In genomic region chrX:120242807-120243206, GRCh38 we compare ENCODE assay signal across 2 cellular contexts.
TF ChIP-seq lines count a peak whose summit lies in the region.

No MANE protein-coding gene starts in this region.

TF ChIP-seq in HepG2, 621 proteins besides CTCF, POLR2A, EP300 and RAD21:
- TF ChIP-seq ELF1 (CRISPR knock-in tag; IDR thresholded peaks at IDR 0.05) (no peak), RFXANK (CRISPR knock-in tag; IDR thresholded peaks at IDR 0.05) (no peak), XRCC5 (optimal IDR thresholded peaks at IDR 0.05; ENCODE audit: low read length) (no peak), KLF12 (CRISPR knock-in tag; IDR thresholded peaks at IDR 0.05; ENCODE audit: borderline replicate concordance) (no peak), SMAD9 (CRISPR knock-in tag; IDR thresholded peaks at IDR 0.05) (no peak), ZNF230 (CRISPR knock-in tag; IDR thresholded peaks at IDR 0.05) (no peak)
- TF ChIP-seq, protein P1, sequence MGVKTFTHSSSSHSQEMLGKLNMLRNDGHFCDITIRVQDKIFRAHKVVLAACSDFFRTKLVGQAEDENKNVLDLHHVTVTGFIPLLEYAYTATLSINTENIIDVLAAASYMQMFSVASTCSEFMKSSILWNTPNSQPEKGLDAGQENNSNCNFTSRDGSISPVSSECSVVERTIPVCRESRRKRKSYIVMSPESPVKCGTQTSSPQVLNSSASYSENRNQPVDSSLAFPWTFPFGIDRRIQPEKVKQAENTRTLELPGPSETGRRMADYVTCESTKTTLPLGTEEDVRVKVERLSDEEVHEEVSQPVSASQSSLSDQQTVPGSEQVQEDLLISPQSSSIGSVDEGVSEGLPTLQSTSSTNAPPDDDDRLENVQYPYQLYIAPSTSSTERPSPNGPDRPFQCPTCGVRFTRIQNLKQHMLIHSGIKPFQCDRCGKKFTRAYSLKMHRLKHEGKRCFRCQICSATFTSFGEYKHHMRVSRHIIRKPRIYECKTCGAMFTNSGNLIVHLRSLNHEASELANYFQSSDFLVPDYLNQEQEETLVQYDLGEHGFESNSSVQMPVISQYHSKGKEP (CRISPR knock-in tag; IDR thresholded peaks at IDR 0.05): no peak
TF ChIP-seq in HepG2: peak in this region for 0.

TF ChIP-seq in GM12878, 131 proteins besides CTCF, POLR2A, EP300 and RAD21:
- no peak for TF ChIP-seq POLR2AphosphoS2 (IDR thresholded peaks at IDR 0.05; ENCODE audit: low read depth, low read length)
- TF ChIP-seq KLF5 (IDR thresholded peaks at IDR 0.05; ENCODE audit: partially characterized antibody): no peak
- no peak for TF ChIP-seq ZBED1 (IDR thresholded peaks at IDR 0.05; ENCODE audit: borderline replicate concordance)
- no peak for TF ChIP-seq NFIC (IDR thresholded peaks at IDR 0.05; ENCODE audit: low read depth, low read length)
- no peak for TF ChIP-seq MTA3 (IDR thresholded peaks at IDR 0.05; ENCODE audit: borderline replicate concordance, low read length)
- TF ChIP-seq SIX5 (IDR thresholded peaks at IDR 0.05; ENCODE audit: low read depth, low read length, severe bottlenecking): no peak
- no peak for TF ChIP-seq BCL11A (IDR thresholded peaks at IDR 0.05; ENCODE audit: low read depth, low read length)
- no peak for TF ChIP-seq ZNF24 (IDR thresholded peaks at IDR 0.05)
- no peak for TF ChIP-seq USF1 (IDR thresholded peaks at IDR 0.05; ENCODE audit: borderline replicate concordance, extremely low read length, insufficient read depth, low read depth, low read length)
- no peak for TF ChIP-seq SUZ12 (IDR thresholded peaks at IDR 0.05; ENCODE audit: unreplicated experiment)
- no peak for TF ChIP-seq SP1 (IDR thresholded peaks at IDR 0.05; ENCODE audit: low read depth, low read length)
- TF ChIP-seq, protein P2, sequence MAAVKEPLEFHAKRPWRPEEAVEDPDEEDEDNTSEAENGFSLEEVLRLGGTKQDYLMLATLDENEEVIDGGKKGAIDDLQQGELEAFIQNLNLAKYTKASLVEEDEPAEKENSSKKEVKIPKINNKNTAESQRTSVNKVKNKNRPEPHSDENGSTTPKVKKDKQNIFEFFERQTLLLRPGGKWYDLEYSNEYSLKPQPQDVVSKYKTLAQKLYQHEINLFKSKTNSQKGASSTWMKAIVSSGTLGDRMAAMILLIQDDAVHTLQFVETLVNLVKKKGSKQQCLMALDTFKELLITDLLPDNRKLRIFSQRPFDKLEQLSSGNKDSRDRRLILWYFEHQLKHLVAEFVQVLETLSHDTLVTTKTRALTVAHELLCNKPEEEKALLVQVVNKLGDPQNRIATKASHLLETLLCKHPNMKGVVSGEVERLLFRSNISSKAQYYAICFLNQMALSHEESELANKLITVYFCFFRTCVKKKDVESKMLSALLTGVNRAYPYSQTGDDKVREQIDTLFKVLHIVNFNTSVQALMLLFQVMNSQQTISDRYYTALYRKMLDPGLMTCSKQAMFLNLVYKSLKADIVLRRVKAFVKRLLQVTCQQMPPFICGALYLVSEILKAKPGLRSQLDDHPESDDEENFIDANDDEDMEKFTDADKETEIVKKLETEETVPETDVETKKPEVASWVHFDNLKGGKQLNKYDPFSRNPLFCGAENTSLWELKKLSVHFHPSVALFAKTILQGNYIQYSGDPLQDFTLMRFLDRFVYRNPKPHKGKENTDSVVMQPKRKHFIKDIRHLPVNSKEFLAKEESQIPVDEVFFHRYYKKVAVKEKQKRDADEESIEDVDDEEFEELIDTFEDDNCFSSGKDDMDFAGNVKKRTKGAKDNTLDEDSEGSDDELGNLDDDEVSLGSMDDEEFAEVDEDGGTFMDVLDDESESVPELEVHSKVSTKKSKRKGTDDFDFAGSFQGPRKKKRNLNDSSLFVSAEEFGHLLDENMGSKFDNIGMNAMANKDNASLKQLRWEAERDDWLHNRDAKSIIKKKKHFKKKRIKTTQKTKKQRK (IDR thresholded peaks at IDR 0.05; ENCODE audit: low read depth, low read length): no peak
- TF ChIP-seq, protein P3, sequence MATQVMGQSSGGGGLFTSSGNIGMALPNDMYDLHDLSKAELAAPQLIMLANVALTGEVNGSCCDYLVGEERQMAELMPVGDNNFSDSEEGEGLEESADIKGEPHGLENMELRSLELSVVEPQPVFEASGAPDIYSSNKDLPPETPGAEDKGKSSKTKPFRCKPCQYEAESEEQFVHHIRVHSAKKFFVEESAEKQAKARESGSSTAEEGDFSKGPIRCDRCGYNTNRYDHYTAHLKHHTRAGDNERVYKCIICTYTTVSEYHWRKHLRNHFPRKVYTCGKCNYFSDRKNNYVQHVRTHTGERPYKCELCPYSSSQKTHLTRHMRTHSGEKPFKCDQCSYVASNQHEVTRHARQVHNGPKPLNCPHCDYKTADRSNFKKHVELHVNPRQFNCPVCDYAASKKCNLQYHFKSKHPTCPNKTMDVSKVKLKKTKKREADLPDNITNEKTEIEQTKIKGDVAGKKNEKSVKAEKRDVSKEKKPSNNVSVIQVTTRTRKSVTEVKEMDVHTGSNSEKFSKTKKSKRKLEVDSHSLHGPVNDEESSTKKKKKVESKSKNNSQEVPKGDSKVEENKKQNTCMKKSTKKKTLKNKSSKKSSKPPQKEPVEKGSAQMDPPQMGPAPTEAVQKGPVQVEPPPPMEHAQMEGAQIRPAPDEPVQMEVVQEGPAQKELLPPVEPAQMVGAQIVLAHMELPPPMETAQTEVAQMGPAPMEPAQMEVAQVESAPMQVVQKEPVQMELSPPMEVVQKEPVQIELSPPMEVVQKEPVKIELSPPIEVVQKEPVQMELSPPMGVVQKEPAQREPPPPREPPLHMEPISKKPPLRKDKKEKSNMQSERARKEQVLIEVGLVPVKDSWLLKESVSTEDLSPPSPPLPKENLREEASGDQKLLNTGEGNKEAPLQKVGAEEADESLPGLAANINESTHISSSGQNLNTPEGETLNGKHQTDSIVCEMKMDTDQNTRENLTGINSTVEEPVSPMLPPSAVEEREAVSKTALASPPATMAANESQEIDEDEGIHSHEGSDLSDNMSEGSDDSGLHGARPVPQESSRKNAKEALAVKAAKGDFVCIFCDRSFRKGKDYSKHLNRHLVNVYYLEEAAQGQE (IDR thresholded peaks at IDR 0.05; ENCODE audit: low read depth, low read length): no peak
- no peak for TF ChIP-seq SIN3A (IDR thresholded peaks at IDR 0.05; ENCODE audit: low read depth, low read length)
- no peak for TF ChIP-seq MEF2B (IDR thresholded peaks at IDR 0.05; ENCODE audit: partially characterized antibody, poor library complexity, severe bottlenecking)
- TF ChIP-seq ZNF207 (IDR thresholded peaks at IDR 0.05; ENCODE audit: borderline replicate concordance): no peak
- TF ChIP-seq RB1 (IDR thresholded peaks at IDR 0.05; ENCODE audit: borderline replicate concordance): no peak
- no peak for TF ChIP-seq MYB (IDR thresholded peaks at IDR 0.05; ENCODE audit: borderline replicate concordance, low read depth, low read length)
- TF ChIP-seq TCF12 (IDR thresholded peaks at IDR 0.05; ENCODE audit: low read depth, low read length): no peak
